ENCODE assay signal across 20 cellular contexts in the genomic region with DNA sequence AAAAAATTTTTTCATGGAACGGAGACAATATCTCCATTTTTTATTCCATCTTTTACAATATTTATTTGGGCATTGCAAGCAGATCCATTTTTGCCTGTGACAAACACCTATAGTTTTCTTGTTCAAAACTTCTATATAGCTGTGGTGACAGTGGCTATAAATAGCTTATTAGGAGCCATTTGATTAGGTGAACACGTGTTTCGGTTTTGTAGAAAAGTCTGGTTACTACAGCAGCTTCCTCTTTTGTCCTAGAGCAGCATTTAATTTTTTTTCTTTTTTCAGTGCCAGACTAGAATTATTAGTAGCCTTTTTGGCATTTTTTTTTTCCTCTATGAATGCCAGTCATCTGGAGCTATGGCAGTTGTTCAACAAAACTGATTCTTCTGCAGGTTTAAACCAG.
A peak's percentile ranks its signal among the peaks of the same experiment; 100 is the strongest.
DNase-seq lines count a peak whose midpoint lies in the region; ATAC-seq and TF ChIP-seq lines count a peak whose summit lies in the region.
"Had no signal": no experiment of that assay in that cellular context is flagged by ENCODE, and none has a peak within 500 bp of the region (broad histone marks: within the 10 kb centered on the region; RNA-seq: fewer than 3 reads in every experiment).

No MANE protein-coding gene starts in this region.

- H3K36me3 ChIP-seq in upper lobe of left lung, result no peaks in the 10 kb centered on the region
- H3K36me3 ChIP-seq: cardiac muscle cell, left lung, right lobe of liver had no signal

- H3K4me3 ChIP-seq in GM12865 (ENCODE audit: low read depth, low read length), result no peak overlapping the region
- no peak overlapping the region for H3K4me3 ChIP-seq in upper lobe of left lung
- H3K4me3 ChIP-seq: cardiac muscle cell, left lung, right lobe of liver had no signal

- ATAC-seq in GM19372 (IDR thresholded peaks at IDR 0.05; ENCODE audit: low read depth, unreplicated experiment) (peak; percentile 69), HG03175 (IDR thresholded peaks at IDR 0.05; ENCODE audit: unreplicated experiment) (peak; percentile 72), upper lobe of left lung (ENCODE audit: low FRiP score in 2 of 2) (no peak), HG02884 (IDR thresholded peaks at IDR 0.05; ENCODE audit: unreplicated experiment) (no peak)
- ATAC-seq: left lung, right lobe of liver, Right ventricle myocardium inferior had no signal

- no peaks in the 10 kb centered on the region for H3K4me1 ChIP-seq in upper lobe of left lung

- H3K27ac ChIP-seq in upper lobe of left lung, result no peak overlapping the region
- H3K27ac ChIP-seq: cardiac muscle cell, left lung, right lobe of liver had no signal

- 63 to 74% methylated on average over 3 of the region's 3 CpGs for WGBS in upper lobe of left lung, 2 donors

- no peaks in the 10 kb centered on the region for H3K27me3 ChIP-seq in upper lobe of left lung
- H3K27me3 ChIP-seq: cardiac muscle cell, left lung, right lobe of liver had no signal

- H3K9me3 ChIP-seq in upper lobe of left lung, result no peaks in the 10 kb centered on the region
- H3K9me3 ChIP-seq: left lung, right lobe of liver had no signal

- peak; percentile 56 for DNase-seq in GM12865 (ENCODE audit: low read depth)
- peak; percentile 3 for DNase-seq in OCI-M1 (lab: John Stamatoyannopoulos, UW)
- no peak for DNase-seq in DMS 273 (lab: John Stamatoyannopoulos, UW; ENCODE audit: unreplicated experiment)
- DNase-seq in upper lobe of left lung, result no peak
- no peak for DNase-seq in activated CD4-positive, alpha-beta T cell treated with anti-CD3 and anti-CD28 coated beads, Interleukin-2, amount 50 U/mL, for 48 hours
- DNase-seq: ACHN; activated CD4-positive, alpha-beta T cell treated with anti-CD3 and anti-CD28 coated beads for 4 hours; activated CD8-positive, alpha-beta memory T cell treated with anti-CD3 and anti-CD28 coated beads, Interleukin-2, amount 50 U/mL, for 4 hours; activated effector memory CD4-positive, alpha-beta T cell treated with anti-CD3 and anti-CD28 coated beads, Interleukin-2, amount 50 U/mL, for 16 hours; CD4-positive, alpha-beta memory T cell; DND-41; left lung; NCI-H1436 treated with DMSO at 0.1 percent for 48 hours; NCI-H226; right lobe of liver had no signal

- no peak for TF ChIP-seq POLR2A in upper lobe of left lung (IDR thresholded peaks at IDR 0.05)

- TF ChIP-seq CTCF in GM12865 (IDR thresholded peaks at IDR 0.05; ENCODE audit: insufficient read depth, low read depth, low read length, missing control alignments) (no peak), upper lobe of left lung (IDR thresholded peaks at IDR 0.05) (no peak)

- no peak for TF ChIP-seq EP300 in upper lobe of left lung (IDR thresholded peaks at IDR 0.05)

Comparison
In these comparisons a context has a peak if more than half of its experiments do, and no peak if none do; other contexts are left out.
1. DNase-seq: peak in GM12865 (single experiment) and OCI-M1 (single experiment); none in DMS 273 (single experiment), upper lobe of left lung (0 of 2) and activated CD4-positive, alpha-beta T cell treated with anti-CD3 and anti-CD28 coated beads, Interleukin-2, amount 50 U/mL, for 48 hours (0 of 2).
2. ATAC-seq: peak in GM19372 (single experiment) and HG03175 (single experiment); none in upper lobe of left lung (0 of 2) and HG02884 (single experiment).